9 cellular contexts compared by ENCODE assay signal in the genomic region with DNA sequence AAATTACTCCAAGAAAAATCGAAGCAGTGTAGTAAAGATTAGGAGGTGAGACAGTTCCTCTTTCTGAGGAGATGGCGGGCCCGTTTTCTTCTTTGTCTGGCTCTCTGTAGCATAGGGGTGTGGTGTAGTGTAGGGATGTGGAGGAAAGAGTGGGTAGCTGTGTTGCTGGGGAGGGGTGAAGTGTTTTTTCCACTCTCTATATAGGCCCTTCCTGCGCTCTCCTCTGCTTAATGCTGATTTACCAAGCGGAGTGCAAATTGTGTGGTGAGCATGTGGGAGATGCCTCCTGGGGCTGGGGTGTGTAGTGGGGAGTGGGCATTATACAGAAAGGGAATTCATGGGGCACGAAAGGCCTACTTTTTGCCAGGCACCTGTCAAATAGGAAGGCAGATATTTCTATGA.
A peak's percentile ranks its signal among the peaks of the same experiment; 100 is the strongest.
DNase-seq lines count a peak whose midpoint lies in the region; ATAC-seq and TF ChIP-seq lines count a peak whose summit lies in the region.
"Had no signal": no experiment of that assay in that cellular context is flagged by ENCODE, and none has a peak within 500 bp of the region (broad histone marks: within the 10 kb centered on the region; RNA-seq: fewer than 3 reads in every experiment).

No MANE protein-coding gene starts in this region.

- ATAC-seq in GM21717 (IDR thresholded peaks at IDR 0.05; ENCODE audit: unreplicated experiment) (peak; percentile 34), left colon (peak; percentile 23), HG02610 (IDR thresholded peaks at IDR 0.05; ENCODE audit: unreplicated experiment) (no peak), GM18858 (IDR thresholded peaks at IDR 0.05; ENCODE audit: unreplicated experiment) (no peak)

- peak overlapping the region in 8 of 11 experiments; percentile 6 to 63 (median 37); a peak in 12 of 22 replicates for H3K9ac ChIP-seq in BLaER1 treated with 17β-estradiol and CSF1 and Interleukin-3, amounts not matched to agents 10 nM and 100 nM

- peaks cover 0 to 10% (median 6%) of the 10 kb centered on the region in 11 experiments; a peak in 15 of 22 replicates for H3K9me3 ChIP-seq in BLaER1 treated with 17β-estradiol and CSF1 and Interleukin-3, amounts not matched to agents 10 nM and 100 nM (replicated peaks in 1 of 11)

- H3K4me3 ChIP-seq in BLaER1 treated with 17β-estradiol and CSF1 and Interleukin-3, amounts not matched to agents 10 nM and 100 nM: peak overlapping the region in 2 of 10 experiments; percentile 0 to 28; a peak in 2 of 20 replicates

- H3K36me3 ChIP-seq in BLaER1 treated with 17β-estradiol and CSF1 and Interleukin-3, amounts not matched to agents 10 nM and 100 nM: peaks cover 0 to 17% (median 13%) of the 10 kb centered on the region in 11 experiments; a peak in 17 of 22 replicates

- H3K4me1 ChIP-seq in BLaER1 treated with 17β-estradiol and CSF1 and Interleukin-3, amounts not matched to agents 10 nM and 100 nM: peaks cover 70 to 94% (median 84%) of the 10 kb centered on the region in 10 experiments

- peak overlapping the region in 10 of 11 experiments; percentile 18 to 58 (median 44); a peak in 17 of 22 replicates for H3K27ac ChIP-seq in BLaER1 treated with 17β-estradiol and CSF1 and Interleukin-3, amounts not matched to agents 10 nM and 100 nM
- peak overlapping the region; percentile 36; the same call in 1 of the 2 replicates for H3K27ac ChIP-seq in VCaP

- H3K4me2 ChIP-seq in BLaER1 treated with 17β-estradiol and CSF1 and Interleukin-3, amounts not matched to agents 10 nM and 100 nM: peak overlapping the region; percentile 63 to 87 (median 77)

- H3K27me3 ChIP-seq in BLaER1 treated with 17β-estradiol and CSF1 and Interleukin-3, amounts not matched to agents 10 nM and 100 nM: no peaks in the 10 kb centered on the region

- DNase-seq in left colon (no peak), HuH-7 (ENCODE audit: low spot score) (no peak), NCI-H82 (lab: John Stamatoyannopoulos, UW) (no peak)
- DNase-seq: NCI-H1694 treated with DMSO at 0.1 percent for 48 hours had no signal

- intact Hi-C loops in left colon (cut with DNase I, micrococcal nuclease): no loop called here

- no peak for TF ChIP-seq CTCF in VCaP (conservative IDR thresholded peaks at IDR 0.05)

- H4K20me1 ChIP-seq in BLaER1 treated with 17β-estradiol and CSF1 and Interleukin-3, amounts not matched to agents 10 nM and 100 nM: peaks cover 0 to 99% (median 74%) of the 10 kb centered on the region in 11 experiments; a peak in 16 of 22 replicates

Comparison
In these comparisons a context has a peak if more than half of its experiments do, and no peak if none do; other contexts are left out.
1. ATAC-seq: peak in GM21717 (single experiment) and left colon (single experiment); none in HG02610 (single experiment) and GM18858 (single experiment).